2 cellular contexts compared by ENCODE assay signal in the genomic region with DNA sequence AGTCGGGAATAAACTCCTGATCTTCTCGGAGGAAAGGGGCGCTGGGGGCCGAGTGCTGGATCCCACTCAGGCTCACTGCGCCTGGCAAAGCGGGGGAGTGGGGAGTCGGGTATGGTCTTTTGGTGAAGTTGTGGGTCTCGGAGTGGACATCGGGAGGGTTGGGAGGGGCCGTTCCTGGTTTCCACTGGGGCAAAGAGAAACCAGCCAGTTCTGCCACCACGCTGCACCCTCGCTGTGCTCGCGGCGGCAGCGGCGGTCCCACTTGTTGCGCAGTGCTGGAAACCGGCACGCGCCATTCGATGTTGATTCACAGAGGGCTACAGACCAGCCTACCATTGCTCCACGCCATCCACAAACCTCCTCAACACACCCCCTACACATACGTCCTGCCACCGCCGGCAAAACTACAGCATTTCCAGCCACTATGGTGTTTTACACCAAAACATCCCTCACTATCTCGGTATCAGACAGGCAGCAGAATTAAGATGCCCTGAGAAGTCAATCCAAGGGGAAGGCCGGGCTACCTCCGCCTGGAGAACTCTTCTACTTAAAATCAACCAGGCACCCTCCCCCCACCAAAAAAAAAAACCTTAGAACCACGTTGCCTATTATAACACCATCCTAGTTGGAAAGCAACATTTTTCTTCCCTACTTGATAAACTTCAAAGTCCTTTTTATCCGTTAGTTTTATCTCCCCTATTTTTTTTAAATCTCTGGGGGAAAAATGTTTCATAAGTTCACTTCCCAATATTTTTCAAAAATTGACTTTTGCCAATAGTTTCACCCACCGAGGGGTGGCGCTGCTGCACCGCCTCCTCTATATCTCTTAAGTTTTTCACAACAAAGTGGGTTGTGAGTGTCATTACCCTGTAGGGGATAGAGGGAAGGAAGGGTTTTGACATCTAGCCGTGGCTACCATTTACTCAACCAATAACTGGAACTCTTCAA.
TF ChIP-seq lines count a peak whose summit lies in the region.

No MANE protein-coding gene starts in this region.

TF ChIP-seq in A549, 52 proteins besides CTCF, POLR2A, EP300 and RAD21:
- no peak for TF ChIP-seq FOSL2 (IDR thresholded peaks at IDR 0.05)
- TF ChIP-seq FOSL2 (CRISPR knock-in tag; IDR thresholded peaks at IDR 0.05) = peak; percentile 25; the same call in 1 of the 2 replicates
- peak; percentile 84 for TF ChIP-seq SMC3 (IDR thresholded peaks at IDR 0.05)
- TF ChIP-seq BHLHE40 (IDR thresholded peaks at IDR 0.05; ENCODE audit: low read depth, low read length) = no peak
- TF ChIP-seq, protein P1, sequence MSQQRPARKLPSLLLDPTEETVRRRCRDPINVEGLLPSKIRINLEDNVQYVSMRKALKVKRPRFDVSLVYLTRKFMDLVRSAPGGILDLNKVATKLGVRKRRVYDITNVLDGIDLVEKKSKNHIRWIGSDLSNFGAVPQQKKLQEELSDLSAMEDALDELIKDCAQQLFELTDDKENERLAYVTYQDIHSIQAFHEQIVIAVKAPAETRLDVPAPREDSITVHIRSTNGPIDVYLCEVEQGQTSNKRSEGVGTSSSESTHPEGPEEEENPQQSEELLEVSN (IDR thresholded peaks at IDR 0.05; ENCODE audit: borderline replicate concordance, low read depth) = no peak
- TF ChIP-seq EHF (CRISPR knock-in tag; IDR thresholded peaks at IDR 0.05) = no peak
- TF ChIP-seq, protein P2, sequence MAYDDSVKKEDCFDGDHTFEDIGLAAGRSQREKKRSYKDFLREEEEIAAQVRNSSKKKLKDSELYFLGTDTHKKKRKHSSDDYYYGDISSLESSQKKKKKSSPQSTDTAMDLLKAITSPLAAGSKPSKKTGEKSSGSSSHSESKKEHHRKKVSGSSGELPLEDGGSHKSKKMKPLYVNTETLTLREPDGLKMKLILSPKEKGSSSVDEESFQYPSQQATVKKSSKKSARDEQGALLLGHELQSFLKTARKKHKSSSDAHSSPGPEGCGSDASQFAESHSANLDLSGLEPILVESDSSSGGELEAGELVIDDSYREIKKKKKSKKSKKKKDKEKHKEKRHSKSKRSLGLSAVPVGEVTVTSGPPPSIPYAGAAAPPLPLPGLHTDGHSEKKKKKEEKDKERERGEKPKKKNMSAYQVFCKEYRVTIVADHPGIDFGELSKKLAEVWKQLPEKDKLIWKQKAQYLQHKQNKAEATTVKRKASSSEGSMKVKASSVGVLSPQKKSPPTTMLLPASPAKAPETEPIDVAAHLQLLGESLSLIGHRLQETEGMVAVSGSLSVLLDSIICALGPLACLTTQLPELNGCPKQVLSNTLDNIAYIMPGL (CRISPR knock-in tag; IDR thresholded peaks at IDR 0.05; ENCODE audit: borderline replicate concordance) = no peak
- TF ChIP-seq CEBPB (IDR thresholded peaks at IDR 0.05) = peak in 1 of 2 experiments; percentile 27; a peak in 1 of 4 replicates
- peak; percentile 33; the same call in 1 of the 2 replicates for TF ChIP-seq KDM5A (IDR thresholded peaks at IDR 0.05)
- TF ChIP-seq, protein P3, sequence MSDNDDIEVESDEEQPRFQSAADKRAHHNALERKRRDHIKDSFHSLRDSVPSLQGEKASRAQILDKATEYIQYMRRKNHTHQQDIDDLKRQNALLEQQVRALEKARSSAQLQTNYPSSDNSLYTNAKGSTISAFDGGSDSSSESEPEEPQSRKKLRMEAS (IDR thresholded peaks at IDR 0.05) = peak; percentile 22; the same call in 1 of the 2 replicates

TF ChIP-seq in GM23338, 12 proteins besides CTCF, POLR2A, EP300 and RAD21:
- TF ChIP-seq, protein P4, sequence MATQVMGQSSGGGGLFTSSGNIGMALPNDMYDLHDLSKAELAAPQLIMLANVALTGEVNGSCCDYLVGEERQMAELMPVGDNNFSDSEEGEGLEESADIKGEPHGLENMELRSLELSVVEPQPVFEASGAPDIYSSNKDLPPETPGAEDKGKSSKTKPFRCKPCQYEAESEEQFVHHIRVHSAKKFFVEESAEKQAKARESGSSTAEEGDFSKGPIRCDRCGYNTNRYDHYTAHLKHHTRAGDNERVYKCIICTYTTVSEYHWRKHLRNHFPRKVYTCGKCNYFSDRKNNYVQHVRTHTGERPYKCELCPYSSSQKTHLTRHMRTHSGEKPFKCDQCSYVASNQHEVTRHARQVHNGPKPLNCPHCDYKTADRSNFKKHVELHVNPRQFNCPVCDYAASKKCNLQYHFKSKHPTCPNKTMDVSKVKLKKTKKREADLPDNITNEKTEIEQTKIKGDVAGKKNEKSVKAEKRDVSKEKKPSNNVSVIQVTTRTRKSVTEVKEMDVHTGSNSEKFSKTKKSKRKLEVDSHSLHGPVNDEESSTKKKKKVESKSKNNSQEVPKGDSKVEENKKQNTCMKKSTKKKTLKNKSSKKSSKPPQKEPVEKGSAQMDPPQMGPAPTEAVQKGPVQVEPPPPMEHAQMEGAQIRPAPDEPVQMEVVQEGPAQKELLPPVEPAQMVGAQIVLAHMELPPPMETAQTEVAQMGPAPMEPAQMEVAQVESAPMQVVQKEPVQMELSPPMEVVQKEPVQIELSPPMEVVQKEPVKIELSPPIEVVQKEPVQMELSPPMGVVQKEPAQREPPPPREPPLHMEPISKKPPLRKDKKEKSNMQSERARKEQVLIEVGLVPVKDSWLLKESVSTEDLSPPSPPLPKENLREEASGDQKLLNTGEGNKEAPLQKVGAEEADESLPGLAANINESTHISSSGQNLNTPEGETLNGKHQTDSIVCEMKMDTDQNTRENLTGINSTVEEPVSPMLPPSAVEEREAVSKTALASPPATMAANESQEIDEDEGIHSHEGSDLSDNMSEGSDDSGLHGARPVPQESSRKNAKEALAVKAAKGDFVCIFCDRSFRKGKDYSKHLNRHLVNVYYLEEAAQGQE (IDR thresholded peaks at IDR 0.05; ENCODE audit: unreplicated experiment) = no peak
- TF ChIP-seq EZH2 (IDR thresholded peaks at IDR 0.05; ENCODE audit: low read depth, unreplicated experiment) = no peak
- no peak for TF ChIP-seq NANOG (IDR thresholded peaks at IDR 0.05; ENCODE audit: borderline replicate concordance)
- TF ChIP-seq POLR2AphosphoS5 (IDR thresholded peaks at IDR 0.05; ENCODE audit: low read depth) = no peak
- no peak for TF ChIP-seq STAT1 (IDR thresholded peaks at IDR 0.05; ENCODE audit: unreplicated experiment)
- TF ChIP-seq, protein P5, sequence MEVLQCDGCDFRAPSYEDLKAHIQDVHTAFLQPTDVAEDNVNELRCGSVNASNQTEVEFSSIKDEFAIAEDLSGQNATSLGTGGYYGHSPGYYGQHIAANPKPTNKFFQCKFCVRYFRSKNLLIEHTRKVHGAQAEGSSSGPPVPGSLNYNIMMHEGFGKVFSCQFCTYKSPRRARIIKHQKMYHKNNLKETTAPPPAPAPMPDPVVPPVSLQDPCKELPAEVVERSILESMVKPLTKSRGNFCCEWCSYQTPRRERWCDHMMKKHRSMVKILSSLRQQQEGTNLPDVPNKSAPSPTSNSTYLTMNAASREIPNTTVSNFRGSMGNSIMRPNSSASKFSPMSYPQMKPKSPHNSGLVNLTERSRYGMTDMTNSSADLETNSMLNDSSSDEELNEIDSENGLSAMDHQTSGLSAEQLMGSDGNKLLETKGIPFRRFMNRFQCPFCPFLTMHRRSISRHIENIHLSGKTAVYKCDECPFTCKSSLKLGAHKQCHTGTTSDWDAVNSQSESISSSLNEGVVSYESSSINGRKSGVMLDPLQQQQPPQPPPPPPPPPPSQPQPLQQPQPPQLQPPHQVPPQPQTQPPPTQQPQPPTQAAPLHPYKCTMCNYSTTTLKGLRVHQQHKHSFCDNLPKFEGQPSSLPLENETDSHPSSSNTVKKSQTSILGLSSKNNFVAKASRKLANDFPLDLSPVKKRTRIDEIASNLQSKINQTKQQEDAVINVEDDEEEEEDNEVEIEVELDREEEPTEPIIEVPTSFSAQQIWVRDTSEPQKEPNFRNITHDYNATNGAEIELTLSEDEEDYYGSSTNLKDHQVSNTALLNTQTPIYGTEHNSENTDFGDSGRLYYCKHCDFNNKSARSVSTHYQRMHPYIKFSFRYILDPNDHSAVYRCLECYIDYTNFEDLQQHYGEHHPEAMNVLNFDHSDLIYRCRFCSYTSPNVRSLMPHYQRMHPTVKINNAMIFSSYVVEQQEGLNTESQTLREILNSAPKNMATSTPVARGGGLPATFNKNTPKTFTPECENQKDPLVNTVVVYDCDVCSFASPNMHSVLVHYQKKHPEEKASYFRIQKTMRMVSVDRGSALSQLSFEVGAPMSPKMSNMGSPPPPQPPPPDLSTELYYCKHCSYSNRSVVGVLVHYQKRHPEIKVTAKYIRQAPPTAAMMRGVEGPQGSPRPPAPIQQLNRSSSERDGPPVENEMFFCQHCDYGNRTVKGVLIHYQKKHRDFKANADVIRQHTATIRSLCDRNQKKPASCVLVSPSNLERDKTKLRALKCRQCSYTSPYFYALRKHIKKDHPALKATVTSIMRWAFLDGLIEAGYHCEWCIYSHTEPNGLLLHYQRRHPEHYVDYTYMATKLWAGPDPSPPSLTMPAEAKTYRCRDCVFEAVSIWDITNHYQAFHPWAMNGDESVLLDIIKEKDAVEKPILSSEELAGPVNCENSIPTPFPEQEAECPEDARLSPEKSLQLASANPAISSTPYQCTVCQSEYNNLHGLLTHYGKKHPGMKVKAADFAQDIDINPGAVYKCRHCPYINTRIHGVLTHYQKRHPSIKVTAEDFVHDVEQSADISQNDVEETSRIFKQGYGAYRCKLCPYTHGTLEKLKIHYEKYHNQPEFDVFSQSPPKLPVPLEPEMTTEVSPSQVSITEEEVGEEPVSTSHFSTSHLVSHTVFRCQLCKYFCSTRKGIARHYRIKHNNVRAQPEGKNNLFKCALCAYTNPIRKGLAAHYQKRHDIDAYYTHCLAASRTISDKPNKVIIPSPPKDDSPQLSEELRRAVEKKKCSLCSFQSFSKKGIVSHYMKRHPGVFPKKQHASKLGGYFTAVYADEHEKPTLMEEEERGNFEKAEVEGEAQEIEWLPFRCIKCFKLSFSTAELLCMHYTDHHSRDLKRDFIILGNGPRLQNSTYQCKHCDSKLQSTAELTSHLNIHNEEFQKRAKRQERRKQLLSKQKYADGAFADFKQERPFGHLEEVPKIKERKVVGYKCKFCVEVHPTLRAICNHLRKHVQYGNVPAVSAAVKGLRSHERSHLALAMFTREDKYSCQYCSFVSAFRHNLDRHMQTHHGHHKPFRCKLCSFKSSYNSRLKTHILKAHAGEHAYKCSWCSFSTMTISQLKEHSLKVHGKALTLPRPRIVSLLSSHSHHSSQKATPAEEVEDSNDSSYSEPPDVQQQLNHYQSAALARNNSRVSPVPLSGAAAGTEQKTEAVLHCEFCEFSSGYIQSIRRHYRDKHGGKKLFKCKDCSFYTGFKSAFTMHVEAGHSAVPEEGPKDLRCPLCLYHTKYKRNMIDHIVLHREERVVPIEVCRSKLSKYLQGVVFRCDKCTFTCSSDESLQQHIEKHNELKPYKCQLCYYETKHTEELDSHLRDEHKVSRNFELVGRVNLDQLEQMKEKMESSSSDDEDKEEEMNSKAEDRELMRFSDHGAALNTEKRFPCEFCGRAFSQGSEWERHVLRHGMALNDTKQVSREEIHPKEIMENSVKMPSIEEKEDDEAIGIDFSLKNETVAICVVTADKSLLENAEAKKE (CRISPR knock-in tag; IDR thresholded peaks at IDR 0.05) = no peak
- TF ChIP-seq ZNF114 (CRISPR knock-in tag; IDR thresholded peaks at IDR 0.05) = no peak
- TF ChIP-seq EZH2phosphoT487 (IDR thresholded peaks at IDR 0.05; ENCODE audit: unreplicated experiment) = no peak
- no peak for TF ChIP-seq JUNB (IDR thresholded peaks at IDR 0.05; ENCODE audit: unreplicated experiment)
